23 cellular contexts compared by ENCODE assay signal in the genomic region with DNA sequence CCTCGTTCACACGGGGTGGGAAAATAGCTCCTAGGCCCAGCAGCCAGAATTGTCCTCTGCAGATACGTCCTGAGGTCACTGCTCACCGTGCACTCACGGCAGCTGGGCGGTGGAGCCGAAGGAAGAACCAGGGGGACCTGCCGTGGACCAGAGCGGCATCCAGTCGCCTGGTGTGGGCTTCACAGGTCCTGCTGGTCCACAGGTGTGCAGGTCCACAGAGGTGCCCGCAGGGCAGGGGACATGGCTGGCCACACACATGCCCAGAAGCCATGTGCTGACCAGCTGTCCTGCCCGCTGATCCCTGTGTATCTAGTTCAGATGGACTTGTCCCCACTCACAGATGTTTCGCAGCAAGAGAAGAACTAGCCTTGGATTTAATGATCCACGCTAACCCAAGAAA. TPM values are rescaled to one million over a fixed set of nuclear protein-coding genes. Genes with fewer than 3 reads are reported as not detected.
DNase-seq lines count a peak whose midpoint lies in the region; ATAC-seq, FAIRE-seq and TF ChIP-seq lines count a peak whose summit lies in the region.
"Had no signal": no experiment of that assay in that cellular context is flagged by ENCODE, and none has a peak within 500 bp of the region (broad histone marks: within the 10 kb centered on the region; RNA-seq: fewer than 3 reads in every experiment).

No MANE protein-coding gene starts in this region.

- intact Hi-C loops in K562 (cut with micrococcal nuclease) = no loop called here
- intact Hi-C loops in kidney (cut with DNase I) = no loop called here

- H3K9me2 ChIP-seq in GM23338 (ENCODE audit: insufficient read depth) = no peaks in the 10 kb centered on the region

- H3K4me1 Mint-ChIP-seq in GM23338 = no peaks in the 10 kb centered on the region; the same call in 2 of the 3 replicates

- TF ChIP-seq EP300 in K562 (IDR thresholded peaks at IDR 0.05; ENCODE audit: low read length) = no peak

- in situ Hi-C loops in K562 (cut with MboI) = no loop called here

- H3K4me3 ChIP-seq in BLaER1 = no peak overlapping the region
- no peak overlapping the region for H3K4me3 ChIP-seq in GM23338
- H3K4me3 ChIP-seq in K562 = no peak overlapping the region
- no peak overlapping the region for H3K4me3 ChIP-seq in kidney (ENCODE audit: low read length in 2 of 2)

- H3K9me3 ChIP-seq in BLaER1 (peaks cover 44% of the 10 kb centered on the region), K562 (replicated peaks; ENCODE audit: control insufficient read depth, insufficient read depth, low read depth, low read length) (peaks cover 5% of the 10 kb centered on the region), kidney (ENCODE audit: control insufficient read depth in 1 of 2, low read length in 2 of 2) (peaks cover 0 to 14% of the 10 kb centered on the region in 2 donors)
- H3K9me3 ChIP-seq: BE2C had no signal

- H3K27me3 Mint-ChIP-seq in GM23338 (ENCODE audit: insufficient read depth, low read depth, poor library complexity) = peaks cover 11% of the 10 kb centered on the region

- no peak for TF ChIP-seq POLR2A in K562 (conservative IDR thresholded peaks at IDR 0.05)

- ATAC-seq in GM23338 = no peak
- ATAC-seq in K562 = no peak
- ATAC-seq in GM21528 (IDR thresholded peaks at IDR 0.05; ENCODE audit: low FRiP score, unreplicated experiment) = no peak
- ATAC-seq in GM21619 (IDR thresholded peaks at IDR 0.05; ENCODE audit: unreplicated experiment) = no peak

- H3K4me2 ChIP-seq in BLaER1 (peak overlapping the region; percentile 86), GM23338 (no peak overlapping the region), K562 (ENCODE audit: insufficient read depth, low read length) (no peak overlapping the region)

- peaks cover 48% of the 10 kb centered on the region for H3K4me1 ChIP-seq in BLaER1
- no peaks in the 10 kb centered on the region for H3K4me1 ChIP-seq in GM23338 (ENCODE audit: insufficient read depth)
- H3K4me1 ChIP-seq in K562 (replicated peaks in 1 of 2; ENCODE audit: control insufficient read depth in 2 of 2, insufficient read depth in 2 of 2, low read length in 2 of 2) = peaks cover 0 to 32% of the 10 kb centered on the region in 2 experiments; a peak in 4 of 5 replicates
- H3K4me1 ChIP-seq in kidney (ENCODE audit: control insufficient read depth in 1 of 2, insufficient read depth in 1 of 2, low read depth in 1 of 2, low read length in 2 of 2) = no peaks in the 10 kb centered on the region
- H3K4me1 ChIP-seq: BE2C had no signal

- H4K20me1 ChIP-seq in BLaER1 (no peaks in the 10 kb centered on the region), GM23338 (replicated peaks; ENCODE audit: insufficient read depth) (no peaks in the 10 kb centered on the region), K562 (replicated peaks; ENCODE audit: control insufficient read depth, insufficient read depth, low read length) (no peaks in the 10 kb centered on the region)

- 78% methylated on average over 14 of the region's 14 CpGs for WGBS in K562 (ENCODE audit: insufficient coverage, low coverage, missing lambda C conversion rate)

- H3K27ac Mint-ChIP-seq in GM23338 = no peak overlapping the region
- H3K27ac Mint-ChIP-seq: CD4-positive, alpha-beta T cell had no signal

- H3K36me3 ChIP-seq in BLaER1 = peaks cover 9% of the 10 kb centered on the region
- no peaks in the 10 kb centered on the region for H3K36me3 ChIP-seq in GM23338 (ENCODE audit: insufficient read depth)
- H3K36me3 ChIP-seq in K562 (ENCODE audit: control insufficient read depth, insufficient read depth, low read length) = peaks cover 16% of the 10 kb centered on the region; the same call in 2 of the 3 replicates
- no peaks in the 10 kb centered on the region for H3K36me3 ChIP-seq in kidney (ENCODE audit: control insufficient read depth in 1 of 2, insufficient read depth in 2 of 2, low read length in 2 of 2)
- H3K36me3 ChIP-seq: BE2C had no signal

- H3K27me3 ChIP-seq in BLaER1 = 0 out of 2 replicates have a peak, but pooled peaks cover 2% of the 10 kb centered on the region
- no peaks in the 10 kb centered on the region for H3K27me3 ChIP-seq in GM23338 (ENCODE audit: insufficient read depth)
- no peaks in the 10 kb centered on the region for H3K27me3 ChIP-seq in K562 (ENCODE audit: control insufficient read depth in 2 of 2, insufficient read depth in 2 of 2, low read length in 2 of 2)
- H3K27me3 ChIP-seq: BE2C had no signal

- H3K4me3 Mint-ChIP-seq in GM23338 = no peak overlapping the region; the same call in 2 of the 3 replicates
- H3K4me3 Mint-ChIP-seq: CD4-positive, alpha-beta T cell had no signal

- POLR2A ChIA-PET in K562 (lab: Yijun Ruan, JAX) = interaction anchor here (0.7 kb wide), 1 partner anchor 87 kb away, joined by 4 read pairs; no protein-coding TSS in a partner anchor

- no TSS peak for BruUV-seq in K562 (replicated peaks; lab: Mats Ljungman, UMichigan)

- no peak overlapping the region for H2AFZ ChIP-seq in GM23338
- H2AFZ ChIP-seq in K562 (ENCODE audit: low read depth, low read length) = no peak overlapping the region

- H3K79me2 ChIP-seq in GM23338 (replicated peaks; ENCODE audit: insufficient read depth) (no peaks in the 10 kb centered on the region), K562 (ENCODE audit: control insufficient read depth, insufficient read depth, low read length) (no peaks in the 10 kb centered on the region)

- H3K9ac ChIP-seq in BLaER1 (no peak overlapping the region), K562 (ENCODE audit: insufficient read depth in 1 of 2, low read depth in 2 of 2, low read length in 2 of 2) (no peak overlapping the region), kidney (ENCODE audit: low read length in 2 of 2) (no peak overlapping the region)

- no peaks in the 10 kb centered on the region; the same call in 1 of the 2 replicates for H3F3A ChIP-seq in GM23338 (replicated peaks; ENCODE audit: low read depth)

- CTCF ChIA-PET in K562 (lab: Yijun Ruan, JAX; ENCODE audit: low intra/inter-chr PET ratio) = no interaction called here

- DNase-seq in GM23338 (ENCODE audit: low spot score) = no peak
- DNase-seq in K562 (ENCODE audit: extremely low read depth in 1 of 4, low spot score in 3 of 4) = no peak
- peak; percentile 39 for DNase-seq in left kidney (ENCODE audit: low read depth, low spot score)
- no peak for DNase-seq in midbrain (lab: John Stamatoyannopoulos, UW)
- DNase-seq in kidney = no peak
- DNase-seq: BE2C; Caco-2; CD4-positive, alpha-beta T cell; DMS 273 treated with DMSO at 0.1 percent for 48 hours; DMS79 treated with DMSO at 0.1 percent for 48 hours; MM.1S; NCI-H1092; NCI-H1436; NCI-H187 treated with DMSO at 0.1 percent for 48 hours; NCI-H2107; NCI-H446 treated with DMSO at 0.1 percent for 48 hours; NCI-H526 treated with DMSO at 0.1 percent for 48 hours; RPMI8226 had no signal

- no peaks in the 10 kb centered on the region for H3K9me1 ChIP-seq in K562 (ENCODE audit: control insufficient read depth, insufficient read depth, low read length)

- TF ChIP-seq CTCF in GM23338 (conservative IDR thresholded peaks at IDR 0.05; ENCODE audit: low read depth in 2 of 2) (no peak), K562 (IDR thresholded peaks at IDR 0.05 in 2 of 3, conservative IDR thresholded peaks at IDR 0.05 in 1 of 3; ENCODE audit: insufficient read depth in 2 of 3, low read depth in 1 of 3, low read length in 3 of 3) (no peak), kidney (IDR thresholded peaks at IDR 0.05; ENCODE audit: borderline replicate concordance, extremely low read depth, insufficient read depth) (no peak)

- H3K9me3 Mint-ChIP-seq in GM23338 = peaks cover 26% of the 10 kb centered on the region

- H3K36me3 Mint-ChIP-seq in GM23338 (ENCODE audit: low read depth) = peaks cover 36% of the 10 kb centered on the region

- H3K27ac ChIP-seq in BLaER1 (no peak overlapping the region), GM23338 (ENCODE audit: low read depth) (no peak overlapping the region), K562 (ENCODE audit: extremely low read depth, low read depth, low read length) (no peak overlapping the region), kidney (ENCODE audit: low read depth in 2 of 2, low read length in 2 of 2) (no peak overlapping the region)

- TF ChIP-seq RAD21 in K562 (CRISPR knock-in tag; conservative IDR thresholded peaks at IDR 0.05 in 1 of 2, IDR thresholded peaks at IDR 0.05 in 1 of 2) = no peak

- FAIRE-seq in K562 (lab: Jason Lieb, UNC) (no peak), kidney (lab: Jason Lieb, UNC) (no peak)
- FAIRE-seq: H1 had no signal

RNA-seq across cellular contexts. Expression of a gene that starts 10.6 kb away (rescaled TPM):
- total RNA-seq in GM23338 (2014; rRNA removed; shearing (Covaris generic)) = 18.7 and 23.0 TPM in 2 replicates
- 6.1 and 7.2 TPM in 2 replicates for polyA plus RNA-seq in GM23338 (2016; fragmentation: Nextera tagmentation; extraction: Ambion mirVana)
- 29.8 and 101 TPM in 2 replicates for total RNA-seq in K562 (2011; cell fraction: chromatin; rRNA removed; ENCODE audit: low replicate concordance)
- 77.2 and 90.9 TPM in 2 replicates for total RNA-seq in K562 (2011; cell fraction: nucleolus; rRNA removed)
- total RNA-seq in K562 (2011; cell fraction: nucleoplasm; rRNA removed) = 38.5 and 42.2 TPM in 2 replicates
- 99.7 and 122 TPM in 2 replicates for total RNA-seq in K562 (2014; rRNA removed)
- 11.2 and 14.9 TPM in 2 replicates for total RNA-seq in K562 (2014; rRNA removed; fragmentation: Illumina TruSeq; extraction: Trizol)
- 30.7 and 36.6 TPM in 2 replicates for total RNA-seq in K562 (2015; rRNA removed; fragmentation: Illumina TruSeq; extraction: Trizol)
- total RNA-seq in K562 (2021) = 102 and 110 TPM in 2 replicates
- 45.4 and 47.8 TPM in 2 replicates for polyA plus RNA-seq in K562 (2011; rRNA removed)
- polyA plus RNA-seq in K562 (2011; cell fraction: cytosol; rRNA removed) = 40.1 and 126 TPM in 2 replicates
- polyA plus RNA-seq in K562 (2011; cell fraction: nucleus; rRNA removed) = 77.2 and 108 TPM in 2 replicates
- 49.0 and 59.2 TPM in 2 replicates for polyA plus RNA-seq in K562 (2012)
- 26.9 and 39.7 TPM in 2 replicates for polyA plus RNA-seq in K562 (2014; fragmentation: Illumina TruSeq; extraction: Trizol)
- under 1 TPM; 0.11 to 0.45 TPM for polyA plus RNA-seq in K562 (2014; fragmentation: Nextera tagmentation; extraction: Ambion mirVana)
- 73.9 and 78.9 TPM in 2 replicates for polyA plus RNA-seq in K562 (2014; rRNA removed)
- 8.3 and 21.7 TPM in 2 replicates for polyA minus RNA-seq in K562 (2011; rRNA and poly(A)+ RNA removed)
- 71.3 and 72.2 TPM in 2 replicates for polyA minus RNA-seq in K562 (2011; cell fraction: cytosol; rRNA and poly(A)+ RNA removed)
- 28.1 and 30.5 TPM in 2 replicates for polyA minus RNA-seq in K562 (2011; cell fraction: nucleus; rRNA and poly(A)+ RNA removed)
- total RNA-seq in kidney = 3.6 TPM
- polyA plus RNA-seq in kidney (ENCODE audit: insufficient read depth, low read depth, low replicate concordance) = 1.9 TPM
- total RNA-seq: A673 had no signal

RNA-seq across cellular contexts. Expression of a gene that starts 14.1 kb away (rescaled TPM):
- 55.2 and 92.6 TPM in 2 replicates for total RNA-seq in GM23338 (2014; rRNA removed; shearing (Covaris generic))
- polyA plus RNA-seq in GM23338 (2016; fragmentation: Nextera tagmentation; extraction: Ambion mirVana) (49.9 and 53.5 TPM in 2 replicates), K562 (2011; rRNA removed) (14.0 and 22.7 TPM in 2 replicates), K562 (2014; fragmentation: Illumina TruSeq; extraction: Trizol) (4.5 and 10.9 TPM in 2 replicates), K562 (2014; fragmentation: Nextera tagmentation; extraction: Ambion mirVana) (under 1 TPM in 1 of 2 experiments, not detected in 1; 0.20 TPM), K562 (2014; rRNA removed) (30.0 and 32.0 TPM in 2 replicates), kidney (ENCODE audit: insufficient read depth, low read depth, low replicate concordance) (0.82 TPM)
- total RNA-seq in K562 (2011; cell fraction: chromatin; rRNA removed; ENCODE audit: low replicate concordance) = 45.4 and 151 TPM in 2 replicates
- total RNA-seq in K562 (2011; cell fraction: nucleolus; rRNA removed) = 117 and 141 TPM in 2 replicates
- 54.9 and 57.5 TPM in 2 replicates for total RNA-seq in K562 (2011; cell fraction: nucleoplasm; rRNA removed)
- total RNA-seq in K562 (2014; rRNA removed) (22.7 and 26.2 TPM in 2 replicates), K562 (2014; rRNA removed; fragmentation: Illumina TruSeq; extraction: Trizol) (2.1 and 2.5 TPM in 2 replicates), K562 (2015; rRNA removed; fragmentation: Illumina TruSeq; extraction: Trizol) (7.6 and 9.7 TPM in 2 replicates), K562 (2021) (33.6 and 37.1 TPM in 2 replicates), kidney (1.4 TPM)
- 20.4 and 42.5 TPM in 2 replicates for polyA plus RNA-seq in K562 (2011; cell fraction: cytosol; rRNA removed)
- polyA plus RNA-seq in K562 (2011; cell fraction: nucleus; rRNA removed) = 174 and 271 TPM in 2 replicates
- 17.2 and 19.0 TPM in 2 replicates for polyA plus RNA-seq in K562 (2012)
- 2.1 and 3.3 TPM in 2 replicates for polyA minus RNA-seq in K562 (2011; rRNA and poly(A)+ RNA removed)
- polyA minus RNA-seq in K562 (2011; cell fraction: cytosol; rRNA and poly(A)+ RNA removed) = 8.1 and 9.7 TPM in 2 replicates
- 23.6 and 27.2 TPM in 2 replicates for polyA minus RNA-seq in K562 (2011; cell fraction: nucleus; rRNA and poly(A)+ RNA removed)

RNA-seq across cellular contexts. Expression of a gene that starts 31.4 kb away (rescaled TPM):
- total RNA-seq in GM23338 (2014; rRNA removed; shearing (Covaris generic)) = 59.1 and 63.0 TPM in 2 replicates
- polyA plus RNA-seq in GM23338 (2016; fragmentation: Nextera tagmentation; extraction: Ambion mirVana) = 72.2 and 96.2 TPM in 2 replicates
- total RNA-seq in K562 (2011; cell fraction: chromatin; rRNA removed; ENCODE audit: low replicate concordance) = 8.7 and 27.6 TPM in 2 replicates
- total RNA-seq in K562 (2011; cell fraction: nucleolus; rRNA removed) = 50.7 and 50.9 TPM in 2 replicates
- total RNA-seq in K562 (2011; cell fraction: nucleoplasm; rRNA removed) = 15.8 and 24.1 TPM in 2 replicates
- total RNA-seq in K562 (2014; rRNA removed) = 109 and 114 TPM in 2 replicates
- total RNA-seq in K562 (2014; rRNA removed; fragmentation: Illumina TruSeq; extraction: Trizol) = 6.0 and 7.2 TPM in 2 replicates
- 50.6 and 51.6 TPM in 2 replicates for total RNA-seq in K562 (2015; rRNA removed; fragmentation: Illumina TruSeq; extraction: Trizol)
- total RNA-seq in K562 (2021) = 83.1 and 93.8 TPM in 2 replicates
- 22.5 and 25.0 TPM in 2 replicates for polyA plus RNA-seq in K562 (2011; rRNA removed)
- polyA plus RNA-seq in K562 (2011; cell fraction: cytosol; rRNA removed) = 41.4 and 135 TPM in 2 replicates
- 81.1 and 118 TPM in 2 replicates for polyA plus RNA-seq in K562 (2011; cell fraction: nucleus; rRNA removed)
- 55.3 and 81.1 TPM in 2 replicates for polyA plus RNA-seq in K562 (2012)
- polyA plus RNA-seq in K562 (2014; fragmentation: Illumina TruSeq; extraction: Trizol) = 14.8 and 46.2 TPM in 2 replicates
- polyA plus RNA-seq in K562 (2014; fragmentation: Nextera tagmentation; extraction: Ambion mirVana) = 10 to 100 TPM in 1 of 2 experiments, 1 to 10 TPM in 1; 6.3 to 13.3 TPM
- polyA plus RNA-seq in K562 (2014; rRNA removed) = 92.4 and 133 TPM in 2 replicates
- polyA minus RNA-seq in K562 (2011; rRNA and poly(A)+ RNA removed) = 1.1 and 2.3 TPM in 2 replicates
- 12.4 and 13.7 TPM in 2 replicates for polyA minus RNA-seq in K562 (2011; cell fraction: cytosol; rRNA and poly(A)+ RNA removed)
- polyA minus RNA-seq in K562 (2011; cell fraction: nucleus; rRNA and poly(A)+ RNA removed) = 11.0 and 11.7 TPM in 2 replicates
- total RNA-seq in kidney = 89.1 TPM
- polyA plus RNA-seq in kidney (ENCODE audit: insufficient read depth, low read depth, low replicate concordance) = 181 TPM

RNA-seq across cellular contexts. Expression of a gene that starts 58.4 kb away (rescaled TPM):
- 6.5 and 10.2 TPM in 2 replicates for total RNA-seq in GM23338 (2014; rRNA removed; shearing (Covaris generic))
- 7.5 and 9.0 TPM in 2 replicates for polyA plus RNA-seq in GM23338 (2016; fragmentation: Nextera tagmentation; extraction: Ambion mirVana)
- total RNA-seq in K562 (2011; cell fraction: chromatin; rRNA removed; ENCODE audit: low replicate concordance) = 28.4 and 83.6 TPM in 2 replicates
- 54.4 and 56.8 TPM in 2 replicates for total RNA-seq in K562 (2011; cell fraction: nucleolus; rRNA removed)
- 33.9 and 40.5 TPM in 2 replicates for total RNA-seq in K562 (2011; cell fraction: nucleoplasm; rRNA removed)
- 4.9 and 5.1 TPM in 2 replicates for total RNA-seq in K562 (2014; rRNA removed)
- 1.0 and 1.1 TPM in 2 replicates for total RNA-seq in K562 (2014; rRNA removed; fragmentation: Illumina TruSeq; extraction: Trizol)
- 3.8 TPM in 2 replicates for total RNA-seq in K562 (2015; rRNA removed; fragmentation: Illumina TruSeq; extraction: Trizol)
- 9.3 and 14.5 TPM in 2 replicates for total RNA-seq in K562 (2021)
- polyA plus RNA-seq in K562 (2011; rRNA removed) = 5.4 and 19.1 TPM in 2 replicates
- polyA plus RNA-seq in K562 (2011; cell fraction: cytosol; rRNA removed) = 4.1 and 4.3 TPM in 2 replicates
- polyA plus RNA-seq in K562 (2011; cell fraction: nucleus; rRNA removed) = 179 and 200 TPM in 2 replicates
- polyA plus RNA-seq in K562 (2012) = 11.4 and 33.5 TPM in 2 replicates
- polyA plus RNA-seq in K562 (2014; fragmentation: Illumina TruSeq; extraction: Trizol) = 4.5 and 5.5 TPM in 2 replicates
- polyA plus RNA-seq in K562 (2014; fragmentation: Nextera tagmentation; extraction: Ambion mirVana) = under 1 TPM; 0.20 to 0.27 TPM
- 10.7 and 10.8 TPM in 2 replicates for polyA plus RNA-seq in K562 (2014; rRNA removed)
- polyA minus RNA-seq in K562 (2011; rRNA and poly(A)+ RNA removed) = 1.3 and 1.4 TPM in 2 replicates
- polyA minus RNA-seq in K562 (2011; cell fraction: cytosol; rRNA and poly(A)+ RNA removed) = 2.9 and 3.2 TPM in 2 replicates
- polyA minus RNA-seq in K562 (2011; cell fraction: nucleus; rRNA and poly(A)+ RNA removed) = 19.4 and 27.1 TPM in 2 replicates
- 21.8 TPM for total RNA-seq in kidney
- polyA plus RNA-seq in kidney (ENCODE audit: insufficient read depth, low read depth, low replicate concordance) = 11.3 TPM
- total RNA-seq: A673 had no signal
